ENCODE assay signal across 20 cellular contexts in genomic region chr16:62831235-62831634, GRCh38.
DNase-seq lines count a peak whose midpoint lies in the region; ATAC-seq and TF ChIP-seq lines count a peak whose summit lies in the region.
"Had no signal": no experiment of that assay in that cellular context is flagged by ENCODE, and none has a peak within 500 bp of the region (broad histone marks: within the 10 kb centered on the region; RNA-seq: fewer than 3 reads in every experiment).

No MANE protein-coding gene starts in this region.

- intact Hi-C loops in right cardiac atrium (cut with DNase I): no loop called here

- H3K27me3 Mint-ChIP-seq in endodermal cell (ENCODE audit: insufficient read depth) (no peaks in the 10 kb centered on the region), neural crest cell (ENCODE audit: low read depth) (no peaks in the 10 kb centered on the region)
- H3K27me3 Mint-ChIP-seq: CD4-positive, alpha-beta T cell had no signal

- WGBS in endodermal cell (ENCODE audit: insufficient coverage in 1 of 2, insufficient read length in 1 of 2), 2 experiments: 86 to 93% methylated on average over 1 of the region's 1 CpG
- 88% methylated on average over 1 of the region's 1 CpG for WGBS in right cardiac atrium

- no peak for ATAC-seq in right cardiac atrium
- ATAC-seq: A549, HCT116 had no signal

- H3K36me3 Mint-ChIP-seq in endodermal cell (ENCODE audit: low read depth): no peaks in the 10 kb centered on the region
- no peaks in the 10 kb centered on the region for H3K36me3 Mint-ChIP-seq in neural crest cell (ENCODE audit: low read depth)

- no peak overlapping the region for H3K9ac ChIP-seq in endodermal cell (ENCODE audit: extremely low read depth, low read length, poor library complexity, severe bottlenecking)

- H3K4me1 ChIP-seq in endodermal cell (ENCODE audit: control insufficient read depth, insufficient read depth, low read length) (no peaks in the 10 kb centered on the region), right cardiac atrium (ENCODE audit: control insufficient read depth, insufficient read depth, low read length) (no peaks in the 10 kb centered on the region)
- H3K4me1 ChIP-seq: A549, Caco-2 had no signal

- H3K27ac Mint-ChIP-seq in endodermal cell (no peak overlapping the region), neural crest cell (ENCODE audit: unreplicated experiment) (peak overlapping the region; percentile 89)
- H3K27ac Mint-ChIP-seq: CD4-positive, alpha-beta T cell; HFFc6 had no signal

- no peaks in the 10 kb centered on the region for H3K4me1 Mint-ChIP-seq in endodermal cell
- peaks cover 58% of the 10 kb centered on the region for H3K4me1 Mint-ChIP-seq in neural crest cell

- H3K9me3 Mint-ChIP-seq in endodermal cell: no peaks in the 10 kb centered on the region
- peaks cover 4% of the 10 kb centered on the region for H3K9me3 Mint-ChIP-seq in neural crest cell

- H3K36me3 ChIP-seq in endodermal cell (ENCODE audit: control insufficient read depth, insufficient read depth, low read length): no peaks in the 10 kb centered on the region

- DNase-seq in NCI-H146 (lab: John Stamatoyannopoulos, UW) (peak; percentile 4), NCI-H146 treated with DMSO at 0.1 percent for 48 hours (lab: John Stamatoyannopoulos, UW; ENCODE audit: unreplicated experiment) (no peak), endodermal cell (no peak), neural crest cell (ENCODE audit: low read depth, low spot score) (no peak), NCI-H1105 treated with DMSO at 0.1 percent for 48 hours (lab: John Stamatoyannopoulos, UW) (no peak), right cardiac atrium (no peak), NCI-H2029 (lab: John Stamatoyannopoulos, UW) (no peak)
- DNase-seq: AML-193; Caco-2; CD4-positive, alpha-beta T cell; GDM1; GOT3; H7; HFFc6; IMR-90 had no signal

- H3K4me3 ChIP-seq in endodermal cell (ENCODE audit: low read length): no peak overlapping the region
- no peak overlapping the region for H3K4me3 ChIP-seq in right cardiac atrium (ENCODE audit: low read length)
- H3K4me3 ChIP-seq: A549 had no signal

- H3K9me3 ChIP-seq in endodermal cell (ENCODE audit: control insufficient read depth, low read length) (no peaks in the 10 kb centered on the region), right cardiac atrium (ENCODE audit: control insufficient read depth, low read length) (no peaks in the 10 kb centered on the region)
- H3K9me3 ChIP-seq: A549, Caco-2 had no signal

- peak overlapping the region; percentile 52 for H3K27ac ChIP-seq in endodermal cell (ENCODE audit: low read depth, low read length)
- no peak overlapping the region for H3K27ac ChIP-seq in right cardiac atrium (ENCODE audit: low read length)
- H3K27ac ChIP-seq: 22Rv1, A549, C4-2B, HL-60 had no signal

- H3K4me3 Mint-ChIP-seq in endodermal cell: no peak overlapping the region
- peak overlapping the region; percentile 73 for H3K4me3 Mint-ChIP-seq in neural crest cell
- H3K4me3 Mint-ChIP-seq: CD4-positive, alpha-beta T cell; HFFc6 had no signal

- no peaks in the 10 kb centered on the region for H3K27me3 ChIP-seq in endodermal cell (ENCODE audit: control insufficient read depth, insufficient read depth, low read length, poor library complexity, severe bottlenecking)
- no peaks in the 10 kb centered on the region for H3K27me3 ChIP-seq in right cardiac atrium (ENCODE audit: control insufficient read depth, insufficient read depth)

- TF ChIP-seq CTCF in endodermal cell (conservative IDR thresholded peaks at IDR 0.05): no peak
- TF ChIP-seq CTCF in neural crest cell (conservative IDR thresholded peaks at IDR 0.05): no peak
